Comparison of ENCODE assay signal across 8 cellular contexts in the genomic region with DNA sequence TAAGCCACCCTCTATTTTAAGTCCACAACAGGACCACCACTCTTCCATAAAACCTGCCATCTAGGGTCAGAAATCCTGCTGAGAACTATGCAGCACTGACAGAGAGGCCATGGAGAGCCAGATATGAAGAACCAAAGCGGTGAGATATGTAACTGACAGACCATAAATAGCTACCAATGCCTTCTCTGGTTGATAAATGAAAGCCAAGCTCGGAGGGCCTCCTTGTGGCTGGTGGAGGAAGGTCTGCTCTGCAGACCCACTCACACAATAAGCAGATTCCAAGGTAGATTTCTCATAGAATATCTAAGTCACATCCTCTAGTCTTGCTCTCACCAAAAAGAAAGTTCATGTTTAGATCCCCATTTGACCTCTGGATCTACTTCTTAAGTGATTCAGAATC. TPM values are rescaled to one million over a fixed set of nuclear protein-coding genes. Genes with fewer than 3 reads are reported as not detected.
DNase-seq lines count a peak whose midpoint lies in the region; ATAC-seq and TF ChIP-seq lines count a peak whose summit lies in the region.

No MANE protein-coding gene starts in this region.

- CTCF ChIA-PET in SK-N-SH (lab: Yijun Ruan, JAX): interaction anchor here (0.8 to 8.1 kb wide), 49 partner anchors 13 to 1485 kb away, joined by 3 to 152 read pairs (median 6); no protein-coding TSS in a partner anchor

- intact Hi-C loops in psoas muscle (cut with DNase I): loop anchor here (2.0 to 10.0 kb wide), 6 partner anchors 87 to 277 kb away; no protein-coding TSS in a partner anchor

- H3K4me1 ChIP-seq in KMS-11 (ENCODE audit: low read depth, poor library complexity, severe bottlenecking) (peaks cover 5% of the 10 kb centered on the region), SK-N-SH (ENCODE audit: control insufficient read depth in 1 of 2, insufficient read depth in 2 of 2, low read depth in 1 of 2, low read length in 1 of 2) (no peaks in the 10 kb centered on the region; a peak in 1 of 4 replicates), psoas muscle (peaks cover 9% of the 10 kb centered on the region)

- ATAC-seq in GM21526 (IDR thresholded peaks at IDR 0.05; ENCODE audit: low FRiP score, unreplicated experiment): peak; percentile 65
- peak; percentile 48 to 73 (median 62) for ATAC-seq in psoas muscle

- TF ChIP-seq CTCF in KMS-11 (conservative IDR thresholded peaks at IDR 0.05; ENCODE audit: low read depth, low read length): peak; percentile 73
- TF ChIP-seq CTCF in SK-N-SH (IDR thresholded peaks at IDR 0.05): peak; percentile 84
- TF ChIP-seq CTCF in fibroblast of villous mesenchyme (IDR thresholded peaks at IDR 0.05; ENCODE audit: insufficient read depth, low read depth, low read length): peak; percentile 79
- peak; percentile 35 for TF ChIP-seq CTCF in psoas muscle (IDR thresholded peaks at IDR 0.05)

- POLR2A ChIA-PET in SK-N-SH (lab: Yijun Ruan, JAX): no interaction called here

- no peak overlapping the region for H3K4me2 ChIP-seq in KMS-11
- no peak overlapping the region for H3K4me2 ChIP-seq in SK-N-SH

- H4K20me1 ChIP-seq in KMS-11 (ENCODE audit: insufficient read depth): peaks cover 4% of the 10 kb centered on the region; the same call in 1 of the 2 replicates
- peaks cover 26% of the 10 kb centered on the region for H4K20me1 ChIP-seq in SK-N-SH (ENCODE audit: insufficient read depth)

- H3K27me3 ChIP-seq in KMS-11 (ENCODE audit: insufficient read depth, low read depth) (no peaks in the 10 kb centered on the region), SK-N-SH (ENCODE audit: insufficient read depth) (no peaks in the 10 kb centered on the region), psoas muscle (ENCODE audit: insufficient read depth in 3 of 3, low read length in 2 of 3) (no peaks in the 10 kb centered on the region)

- DNase-seq in DMS 273 (lab: John Stamatoyannopoulos, UW; ENCODE audit: unreplicated experiment) (peak; percentile 72), DMS 273 treated with DMSO at 0.1 percent for 48 hours (lab: John Stamatoyannopoulos, UW) (no peak), SK-N-SH (peak; percentile 43), fibroblast of villous mesenchyme (ENCODE audit: low read depth) (peak; percentile 62), psoas muscle (no peak)
- no peak for DNase-seq in activated CD8-positive, alpha-beta memory T cell treated with anti-CD3 and anti-CD28 coated beads, Interleukin-2, amount 50 U/mL, for 4 hours

- no peaks in the 10 kb centered on the region for H3K36me3 ChIP-seq in KMS-11 (ENCODE audit: insufficient read depth)
- peaks cover 43 to 45% of the 10 kb centered on the region in 2 experiments for H3K36me3 ChIP-seq in SK-N-SH (replicated peaks in 1 of 2; ENCODE audit: control insufficient read depth in 1 of 2, insufficient read depth in 2 of 2, low read length in 1 of 2)
- H3K36me3 ChIP-seq in psoas muscle (ENCODE audit: insufficient read depth in 1 of 2, low read depth in 1 of 2): peaks cover 2 to 36% of the 10 kb centered on the region in 2 donors

- TF ChIP-seq EP300 in SK-N-SH (IDR thresholded peaks at IDR 0.05; ENCODE audit: borderline replicate concordance in 1 of 2, low read depth in 1 of 2, low read length in 1 of 2): no peak

- peak; percentile 80 for TF ChIP-seq RAD21 in SK-N-SH (IDR thresholded peaks at IDR 0.05; ENCODE audit: low read length)

- H3K9ac ChIP-seq in KMS-11: no peak overlapping the region
- H3K9ac ChIP-seq in SK-N-SH: no peak overlapping the region

- H3K4me3 ChIP-seq in KMS-11 (IDR thresholded peaks at IDR 0.05; ENCODE audit: insufficient read depth, low read depth, low read length) (no peak overlapping the region), SK-N-SH (ENCODE audit: low read depth in 2 of 2, low read length in 1 of 2) (no peak overlapping the region), fibroblast of villous mesenchyme (ENCODE audit: low read depth, low read length) (no peak overlapping the region), psoas muscle (no peak overlapping the region)

- 39% methylated on average over 2 of the region's 2 CpGs for WGBS in SK-N-SH (ENCODE audit: low lambda C conversion rate)
- WGBS in psoas muscle, 3 donors: 23 to 47% (median 34%) methylated on average over 2 of the region's 2 CpGs

- H3K27ac ChIP-seq in KMS-11: no peak overlapping the region
- no peak overlapping the region for H3K27ac ChIP-seq in SK-N-SH (ENCODE audit: low read depth in 2 of 2, low read length in 1 of 2)
- H3K27ac ChIP-seq in psoas muscle: no peak overlapping the region

- H3K79me2 ChIP-seq in KMS-11 (ENCODE audit: insufficient read depth, low read depth) (no peaks in the 10 kb centered on the region), SK-N-SH (ENCODE audit: insufficient read depth) (peaks cover 24% of the 10 kb centered on the region; the same call in 1 of the 2 replicates)

- peaks cover 9% of the 10 kb centered on the region for H3F3A ChIP-seq in SK-N-SH (replicated peaks; ENCODE audit: insufficient read depth)

- H3K9me3 ChIP-seq in SK-N-SH (no peaks in the 10 kb centered on the region), psoas muscle (no peaks in the 10 kb centered on the region)

- no peaks in the 10 kb centered on the region for H3K9me2 ChIP-seq in SK-N-SH

- H2AFZ ChIP-seq in KMS-11 (ENCODE audit: low read depth) (no peak overlapping the region), SK-N-SH (ENCODE audit: low read depth) (no peak overlapping the region)

TF ChIP-seq in SK-N-SH, 30 proteins besides CTCF, POLR2A, EP300 and RAD21:
- TF ChIP-seq GATA2 (CRISPR knock-in tag; IDR thresholded peaks at IDR 0.05): no peak
- TF ChIP-seq SMC3 (IDR thresholded peaks at IDR 0.05; ENCODE audit: low read depth, low read length): peak; percentile 74

RNA-seq across cellular contexts. Expression of a gene that starts 38.9 kb away (rescaled TPM):
- polyA plus RNA-seq in SK-N-SH (2012; rRNA removed) (25.9 and 36.2 TPM in 2 replicates), psoas muscle (10 to 100 TPM; 19.7 to 32.8 (median 24.4) TPM)
- 32.7 and 34.4 TPM in 2 replicates for polyA plus RNA-seq in SK-N-SH (2012; cell fraction: cytosol; rRNA removed)
- polyA plus RNA-seq in SK-N-SH (2012; cell fraction: nucleus; rRNA removed): 20.1 and 54.3 TPM in 2 replicates
- total RNA-seq in fibroblast of villous mesenchyme (103 and 161 TPM in 2 replicates), psoas muscle (10 to 100 TPM; 25.0 to 35.4 (median 28.3) TPM)

Comparison
In these comparisons a context has a peak if more than half of its experiments do, and no peak if none do; other contexts are left out.
1. DNase-seq: peak in DMS 273 (single experiment), SK-N-SH (single experiment) and fibroblast of villous mesenchyme (single experiment); none in DMS 273 treated with DMSO at 0.1 percent for 48 hours (single experiment), psoas muscle (0 of 2) and activated CD8-positive, alpha-beta memory T cell treated with anti-CD3 and anti-CD28 coated beads, Interleukin-2, amount 50 U/mL, for 4 hours (single experiment).
2. Peak in every context shown above with its lines, with median percentiles within 50 percentile points of each other: CTCF ChIP-seq.